ENCODE assay signal across 8 cellular contexts in genomic region chr7:78835896-78836295, GRCh38.
"Had no signal": no experiment of that assay in that cellular context is flagged by ENCODE, and none has a peak within 500 bp of the region (broad histone marks: within the 10 kb centered on the region; RNA-seq: fewer than 3 reads in every experiment).

No MANE protein-coding gene starts in this region.

- H3K4me3 ChIP-seq: GM12878 had no signal

- FAIRE-seq: G401.6, GM12878, GM12891, GM12892, GM18507, GM19239 had no signal

- DNase-seq: GDM1, GF-D8 had no signal

- ATAC-seq: GM12878 had no signal
